Comparison of ENCODE assay signal across 21 cellular contexts in the genomic region with DNA sequence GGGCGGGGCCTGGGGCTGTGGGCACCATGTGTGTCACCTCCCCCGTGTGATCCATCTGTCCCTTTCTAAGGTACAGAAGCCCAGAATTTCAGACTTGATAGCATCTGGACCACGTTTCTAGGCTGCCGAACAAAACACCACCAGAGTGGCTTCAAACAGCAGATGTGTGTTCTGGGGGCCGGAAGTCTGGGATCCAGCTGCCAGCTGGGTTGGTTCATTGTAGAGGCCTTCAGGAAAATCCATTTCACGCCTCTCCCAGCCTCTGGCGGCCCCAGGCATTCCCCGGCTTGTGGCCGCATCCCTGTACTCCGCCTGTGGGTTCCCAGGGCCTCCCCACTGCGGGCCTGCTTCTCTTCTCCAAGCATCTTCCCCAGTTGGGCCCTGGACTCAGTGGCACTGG. TPM values are rescaled to one million over a fixed set of nuclear protein-coding genes. Genes with fewer than 3 reads are reported as not detected.
DNase-seq lines count a peak whose midpoint lies in the region; ATAC-seq and TF ChIP-seq lines count a peak whose summit lies in the region.
"Had no signal": no experiment of that assay in that cellular context is flagged by ENCODE, and none has a peak within 500 bp of the region (broad histone marks: within the 10 kb centered on the region; RNA-seq: fewer than 3 reads in every experiment).

No MANE protein-coding gene starts in this region.

- no peak overlapping the region for H3K27ac ChIP-seq in BLaER1
- no peak overlapping the region for H3K27ac ChIP-seq in CD4-positive, CD25-positive, alpha-beta regulatory T cell (ENCODE audit: insufficient read depth, low read length, poor library complexity, severe bottlenecking)
- H3K27ac ChIP-seq in osteoblast (ENCODE audit: low read depth, low read length): no peak overlapping the region
- H3K27ac ChIP-seq in mammary epithelial cell (ENCODE audit: insufficient read depth, low read depth, low read length): no peak overlapping the region
- H3K27ac ChIP-seq: RWPE1 had no signal

- H3K4me3 ChIP-seq in BLaER1 (no peak overlapping the region), osteoblast (ENCODE audit: insufficient read depth, low read length) (no peak overlapping the region), mammary epithelial cell (replicated peaks in 1 of 3; ENCODE audit: insufficient read depth in 1 of 3, low read depth in 2 of 3, low read length in 3 of 3) (no peak overlapping the region)
- H3K4me3 ChIP-seq in CD4-positive, CD25-positive, alpha-beta regulatory T cell (ENCODE audit: low read depth, low read length): no peak overlapping the region
- H3K4me3 ChIP-seq: MG63 had no signal

- H3K36me3 ChIP-seq in BLaER1 (no peaks in the 10 kb centered on the region), osteoblast (ENCODE audit: insufficient read depth, low read length) (no peaks in the 10 kb centered on the region), mammary epithelial cell (ENCODE audit: insufficient read depth, low read length) (no peaks in the 10 kb centered on the region)
- no peaks in the 10 kb centered on the region for H3K36me3 ChIP-seq in CD4-positive, CD25-positive, alpha-beta regulatory T cell (ENCODE audit: control insufficient read depth, insufficient read depth, low read length)
- H3K36me3 ChIP-seq: MG63 had no signal

- no TSS peak for BruUV-seq in mammary epithelial cell (replicated peaks; lab: Mats Ljungman, UMichigan)

- peak overlapping the region; percentile 39 for H3K4me2 ChIP-seq in BLaER1
- no peak overlapping the region for H3K4me2 ChIP-seq in osteoblast (ENCODE audit: insufficient read depth, low read length)
- H3K4me2 ChIP-seq in mammary epithelial cell (ENCODE audit: insufficient read depth, low read depth, low read length): no peak overlapping the region

- H3K9me3 Mint-ChIP-seq in CD4-positive, CD25-positive, alpha-beta regulatory T cell: no peaks in the 10 kb centered on the region
- H3K9me3 Mint-ChIP-seq: H9 had no signal

- H3K79me2 ChIP-seq in osteoblast (ENCODE audit: insufficient read depth, low read length) (no peaks in the 10 kb centered on the region), mammary epithelial cell (ENCODE audit: insufficient read depth, low read length) (no peaks in the 10 kb centered on the region)

- TF ChIP-seq CTCF in osteoblast (IDR thresholded peaks at IDR 0.05; ENCODE audit: extremely low read depth, low read depth, low read length) (no peak), mammary epithelial cell (conservative IDR thresholded peaks at IDR 0.05 in 1 of 2, IDR thresholded peaks at IDR 0.05 in 1 of 2; ENCODE audit: extremely low read depth in 1 of 2, insufficient read depth in 1 of 2, low read depth in 1 of 2, low read length in 2 of 2) (no peak)

- H3K9ac ChIP-seq in BLaER1: no peak overlapping the region
- no peak overlapping the region for H3K9ac ChIP-seq in mammary epithelial cell (ENCODE audit: insufficient read depth, low read length)

- no peaks in the 10 kb centered on the region for H3K36me3 Mint-ChIP-seq in CD4-positive, CD25-positive, alpha-beta regulatory T cell
- H3K36me3 Mint-ChIP-seq in T-helper 17 cell (ENCODE audit: low read depth): no peaks in the 10 kb centered on the region

- H3K9me3 ChIP-seq in BLaER1: no peaks in the 10 kb centered on the region
- no peaks in the 10 kb centered on the region for H3K9me3 ChIP-seq in CD4-positive, CD25-positive, alpha-beta regulatory T cell (ENCODE audit: control insufficient read depth in 2 of 2, low read length in 2 of 2)
- no peaks in the 10 kb centered on the region for H3K9me3 ChIP-seq in T-helper 17 cell (ENCODE audit: control insufficient read depth, low read length, poor library complexity, severe bottlenecking)
- no peaks in the 10 kb centered on the region for H3K9me3 ChIP-seq in osteoblast (ENCODE audit: low read depth, low read length)
- no peaks in the 10 kb centered on the region for H3K9me3 ChIP-seq in mammary epithelial cell (replicated peaks; ENCODE audit: insufficient read depth, low read length)
- H3K9me3 ChIP-seq: Caco-2, MG63 had no signal

- ATAC-seq in CD4-positive, CD25-positive, alpha-beta regulatory T cell (ENCODE audit: low read depth in 2 of 2): no peak
- ATAC-seq in T-helper 17 cell: no peak

- H3K4me3 Mint-ChIP-seq in CD4-positive, CD25-positive, alpha-beta regulatory T cell: no peak overlapping the region
- H3K4me3 Mint-ChIP-seq in T-helper 17 cell: no peak overlapping the region
- H3K4me3 Mint-ChIP-seq: H9 had no signal

- no peak for DNase-seq in CD4-positive, CD25-positive, alpha-beta regulatory T cell
- DNase-seq in T-helper 17 cell: no peak
- DNase-seq in osteoblast (ENCODE audit: insufficient read length, low spot score, missing footprints): peak; percentile 71
- no peak for DNase-seq in mammary epithelial cell
- DNase-seq in HuH-7 (ENCODE audit: low spot score): no peak
- DNase-seq in Kasumi-1 (lab: John Stamatoyannopoulos, UW): no peak
- DNase-seq: AML-193; GF-D8; H9; MG63; NCI-H1092; NCI-H146; NCI-H2081; NK-92 treated with Interleukin-12 subunit alpha and Interleukin-12 subunit beta, amount 100 ng/mL, for 24 hours; OCI-M1; SIG-M5 had no signal

- intact Hi-C loops in mammary epithelial cell (cut with micrococcal nuclease): no loop called here

- H3K4me1 ChIP-seq in BLaER1: peaks cover 83% of the 10 kb centered on the region
- peaks cover 5% of the 10 kb centered on the region for H3K4me1 ChIP-seq in CD4-positive, CD25-positive, alpha-beta regulatory T cell (ENCODE audit: control insufficient read depth, insufficient read depth, low read length, poor library complexity, severe bottlenecking)
- peaks cover 39% of the 10 kb centered on the region for H3K4me1 ChIP-seq in osteoblast (ENCODE audit: insufficient read depth, low read length)
- peaks cover 36% of the 10 kb centered on the region for H3K4me1 ChIP-seq in mammary epithelial cell (ENCODE audit: insufficient read depth, low read length)

- peaks cover 27% of the 10 kb centered on the region for H4K20me1 ChIP-seq in BLaER1
- no peaks in the 10 kb centered on the region for H4K20me1 ChIP-seq in osteoblast (ENCODE audit: insufficient read depth, low read length)
- no peaks in the 10 kb centered on the region for H4K20me1 ChIP-seq in mammary epithelial cell (ENCODE audit: insufficient read depth, low read length)

- H3K4me1 Mint-ChIP-seq in CD4-positive, CD25-positive, alpha-beta regulatory T cell: peaks cover 0 to 19% (median 4%) of the 10 kb centered on the region in 4 donors
- peaks cover 12% of the 10 kb centered on the region for H3K4me1 Mint-ChIP-seq in T-helper 17 cell

- in situ Hi-C loops in mammary epithelial cell (cut with MboI; ENCODE audit: low sequenced_read_pairs in 2 of 2): loop anchor here in 1 of 2 donors (10.0 kb wide), 1 partner anchor 76 kb away; no protein-coding TSS in a partner anchor

- H3K27me3 ChIP-seq in BLaER1: peaks cover 37% of the 10 kb centered on the region
- H3K27me3 ChIP-seq in CD4-positive, CD25-positive, alpha-beta regulatory T cell (ENCODE audit: control insufficient read depth, insufficient read depth, low read length): no peaks in the 10 kb centered on the region
- H3K27me3 ChIP-seq in osteoblast (ENCODE audit: insufficient read depth, low read length): no peaks in the 10 kb centered on the region
- no peaks in the 10 kb centered on the region for H3K27me3 ChIP-seq in mammary epithelial cell (ENCODE audit: insufficient read depth, low read length)
- H3K27me3 ChIP-seq: MG63 had no signal

- WGBS in mammary epithelial cell (ENCODE audit: low coverage, missing lambda C conversion rate): 96% methylated on average over 7 of the region's 11 CpGs

- CTCF ChIA-PET in mammary epithelial cell (lab: Charles Lee; ENCODE audit: low non-redundant PET): no interaction called here

- no peak overlapping the region for H2AFZ ChIP-seq in osteoblast (ENCODE audit: low read length)
- no peak overlapping the region for H2AFZ ChIP-seq in mammary epithelial cell (ENCODE audit: low read depth, low read length)

- H3K27ac Mint-ChIP-seq in CD4-positive, CD25-positive, alpha-beta regulatory T cell: peak overlapping the region in 2 of 3 donors; percentile 87 to 92
- H3K27ac Mint-ChIP-seq in T-helper 17 cell: peak overlapping the region; percentile 41

- H3K27me3 Mint-ChIP-seq in CD4-positive, CD25-positive, alpha-beta regulatory T cell: peaks cover 4% of the 10 kb centered on the region
- H3K27me3 Mint-ChIP-seq in T-helper 17 cell: no peaks in the 10 kb centered on the region

- dilution Hi-C loops in mammary epithelial cell (cut with HindIII; ENCODE audit: low sequenced_read_pairs): no loop called here

RNA-seq across cellular contexts. Expression of a gene that starts 39.6 kb away (rescaled TPM):
- not detected for total RNA-seq in CD4-positive, CD25-positive, alpha-beta regulatory T cell
- not detected for polyA plus RNA-seq in CD4-positive, CD25-positive, alpha-beta regulatory T cell
- not detected for total RNA-seq in T-helper 17 cell
- 1.2 and 1.8 TPM in 2 replicates for total RNA-seq in osteoblast
- total RNA-seq in mammary epithelial cell: not detected
- not detected for polyA plus RNA-seq in mammary epithelial cell
- polyA minus RNA-seq in mammary epithelial cell: not detected
- total RNA-seq: HT-29, NCI-H460 had no signal

RNA-seq across cellular contexts. Expression of a gene that starts 52.0 kb away (rescaled TPM):
- not detected for total RNA-seq in CD4-positive, CD25-positive, alpha-beta regulatory T cell
- not detected for polyA plus RNA-seq in CD4-positive, CD25-positive, alpha-beta regulatory T cell
- total RNA-seq in T-helper 17 cell: not detected
- 21.2 and 44.5 TPM in 2 replicates for total RNA-seq in osteoblast
- not detected for total RNA-seq in mammary epithelial cell
- polyA plus RNA-seq in mammary epithelial cell: not detected
- polyA minus RNA-seq in mammary epithelial cell: not detected
- total RNA-seq: HT-29 had no signal

Comparison
In these comparisons a context has a peak if more than half of its experiments do, and no peak if none do; other contexts are left out.
1. RNA of a gene that starts 52.0 kb away (total RNA-seq): 21.2 to 44.5 TPM in osteoblast; not detected in CD4-positive, CD25-positive, alpha-beta regulatory T cell (single experiment), not detected in T-helper 17 cell and not detected in mammary epithelial cell; every median in the first group is over 10 times any median in the second.